Comparison of ENCODE assay signal across 1 cellular context in the genomic region with DNA sequence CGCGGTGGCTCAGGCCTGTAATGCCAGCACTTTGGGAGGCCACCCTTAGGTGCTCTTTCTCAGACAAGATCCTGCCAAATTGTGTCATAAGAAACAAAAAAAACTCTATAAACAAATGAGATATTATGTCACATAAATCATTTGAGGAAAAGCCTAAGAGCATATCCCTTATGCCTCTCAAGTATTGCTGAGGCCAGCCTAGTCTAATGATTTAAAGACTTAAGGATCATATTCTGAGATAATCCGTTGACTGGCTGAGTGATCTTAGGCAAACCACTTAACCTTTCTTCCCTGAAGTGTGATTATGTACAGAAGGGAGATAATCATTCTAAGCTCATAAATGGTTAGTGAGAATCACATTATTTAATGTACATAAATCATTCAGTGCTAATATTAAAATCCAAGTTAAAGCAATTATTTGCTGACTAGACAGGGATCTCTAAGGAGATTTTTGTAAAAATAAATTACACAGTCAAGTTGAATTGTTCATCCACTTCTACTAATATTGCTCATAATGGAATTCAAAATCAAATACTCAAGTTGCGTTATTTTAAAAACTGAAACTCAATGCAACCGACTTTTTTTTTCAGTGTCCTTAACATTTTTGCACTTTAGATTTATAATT.
A peak's percentile ranks its signal among the peaks of the same experiment; 100 is the strongest.
TF ChIP-seq lines count a peak whose summit lies in the region.

No MANE protein-coding gene starts in this region.

TF ChIP-seq in HEK293, 187 proteins besides CTCF, POLR2A, EP300 and RAD21 (continued from another document):
- TF ChIP-seq, protein P1, sequence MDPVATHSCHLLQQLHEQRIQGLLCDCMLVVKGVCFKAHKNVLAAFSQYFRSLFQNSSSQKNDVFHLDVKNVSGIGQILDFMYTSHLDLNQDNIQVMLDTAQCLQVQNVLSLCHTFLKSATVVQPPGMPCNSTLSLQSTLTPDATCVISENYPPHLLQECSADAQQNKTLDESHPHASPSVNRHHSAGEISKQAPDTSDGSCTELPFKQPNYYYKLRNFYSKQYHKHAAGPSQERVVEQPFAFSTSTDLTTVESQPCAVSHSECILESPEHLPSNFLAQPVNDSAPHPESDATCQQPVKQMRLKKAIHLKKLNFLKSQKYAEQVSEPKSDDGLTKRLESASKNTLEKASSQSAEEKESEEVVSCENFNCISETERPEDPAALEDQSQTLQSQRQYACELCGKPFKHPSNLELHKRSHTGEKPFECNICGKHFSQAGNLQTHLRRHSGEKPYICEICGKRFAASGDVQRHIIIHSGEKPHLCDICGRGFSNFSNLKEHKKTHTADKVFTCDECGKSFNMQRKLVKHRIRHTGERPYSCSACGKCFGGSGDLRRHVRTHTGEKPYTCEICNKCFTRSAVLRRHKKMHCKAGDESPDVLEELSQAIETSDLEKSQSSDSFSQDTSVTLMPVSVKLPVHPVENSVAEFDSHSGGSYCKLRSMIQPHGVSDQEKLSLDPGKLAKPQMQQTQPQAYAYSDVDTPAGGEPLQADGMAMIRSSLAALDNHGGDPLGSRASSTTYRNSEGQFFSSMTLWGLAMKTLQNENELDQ (tag by site-specific recombination; IDR thresholded peaks at IDR 0.05; ENCODE audit: low read depth): no peak
- TF ChIP-seq ZBTB21 (tag by site-specific recombination; IDR thresholded peaks at IDR 0.05) (no peak), ZNF155 (tag by site-specific recombination; IDR thresholded peaks at IDR 0.05) (no peak), ZNF610 (tag by site-specific recombination; IDR thresholded peaks at IDR 0.05; ENCODE audit: borderline replicate concordance) (no peak), FEZF1 (tag by site-specific recombination; IDR thresholded peaks at IDR 0.05) (0 out of 2 replicates have a peak, but pooled peaks have one; percentile 14)
